In genomic region chr7:129101746-129102145, GRCh38 we compare ENCODE assay signal across 23 cellular contexts. TPM values are rescaled to one million over a fixed set of nuclear protein-coding genes. Genes with fewer than 3 reads are reported as not detected.
A peak's percentile ranks its signal among the peaks of the same experiment; 100 is the strongest.
DNase-seq lines count a peak whose midpoint lies in the region; ATAC-seq and TF ChIP-seq lines count a peak whose summit lies in the region.
"Had no signal": no experiment of that assay in that cellular context is flagged by ENCODE, and none has a peak within 500 bp of the region (broad histone marks: within the 10 kb centered on the region; RNA-seq: fewer than 3 reads in every experiment).

No MANE protein-coding gene starts in this region.

- H3K4me1 ChIP-seq in A673 (ENCODE audit: insufficient read depth, low read length, poor library complexity, severe bottlenecking): peaks cover 18% of the 10 kb centered on the region
- H3K4me1 ChIP-seq: foreskin keratinocyte, HAP-1, lower lobe of right lung, tibial artery had no signal

- no peaks in the 10 kb centered on the region for H3K36me3 Mint-ChIP-seq in nephron (ENCODE audit: low read depth)
- no peaks in the 10 kb centered on the region for H3K36me3 Mint-ChIP-seq in activated T-cell treated with anti-CD3 and anti-CD28 coated beads, Interleukin-2, amount 50 U/mL, for 4 hours (ENCODE audit: insufficient read depth)

- peaks cover 50% of the 10 kb centered on the region for H3K4me1 Mint-ChIP-seq in nephron
- H3K4me1 Mint-ChIP-seq in activated T-cell treated with anti-CD3 and anti-CD28 coated beads, Interleukin-2, amount 50 U/mL, for 4 hours (ENCODE audit: low read depth): no peaks in the 10 kb centered on the region

- H3K4me3 Mint-ChIP-seq in nephron: no peak overlapping the region
- no peak overlapping the region for H3K4me3 Mint-ChIP-seq in activated T-cell treated with anti-CD3 and anti-CD28 coated beads, Interleukin-2, amount 50 U/mL, for 4 hours
- H3K4me3 Mint-ChIP-seq: activated B cell treated with CpG ODN at 0.5 μM for 24 hours; dendritic cell treated with granulocyte-macrophage colony-stimulating factor and Interleukin-4, amounts not matched to agents 40 ng/mL and 50 ng/mL, for 4 days had no signal

- DNase-seq in A673 (ENCODE audit: low spot score): peak; percentile 86
- DNase-seq in NB4 (ENCODE audit: low read depth): peak; percentile 30
- peak; percentile 53 for DNase-seq in fibroblast of gingiva (ENCODE audit: low read depth)
- DNase-seq in RKO (ENCODE audit: low spot score): no peak
- no peak for DNase-seq in MV-4-11 (lab: John Stamatoyannopoulos, UW)
- DNase-seq in activated T-cell treated with anti-CD3 and anti-CD28 coated beads, Interleukin-2, amount 50 U/mL, for 4 hours: no peak
- DNase-seq: 8988T; activated B cell treated with CpG ODN at 0.5 μM for 24 hours; activated naive CD4-positive, alpha-beta T cell; activated T-cell treated with anti-CD3 and anti-CD28 coated beads, Interleukin-2, amount 50 U/mL, for 1 hour; foreskin keratinocyte; hypothalamus; IMR-90; lower lobe of right lung; NCI-H1417 treated with DMSO at 0.1 percent for 48 hours; stimulated activated CD4-positive, alpha-beta T cell treated with anti-CD3 and anti-CD28 coated beads, Interleukin-2, amount 100 ng/mL, for 48 hours; stimulated activated naive CD8-positive, alpha-beta T cell treated with anti-CD3 and anti-CD28 coated beads, Interleukin-15, Interleukin-2, amounts not matched to agents 100 U/mL and 50 U/mL, for 24 hours; tibial artery had no signal

- CTCF ChIA-PET in A673 (lab: Charles Lee): interaction anchor here (1.3 kb wide), 1 partner anchor 10 kb away, joined by 5 read pairs; no protein-coding TSS in a partner anchor

- TF ChIP-seq CTCF in A673 (conservative IDR thresholded peaks at IDR 0.05; ENCODE audit: low read depth, low read length): no peak
- TF ChIP-seq CTCF in NB4 (IDR thresholded peaks at IDR 0.05; ENCODE audit: low read depth, low read length): no peak
- no peak for TF ChIP-seq CTCF in nephron (IDR thresholded peaks at IDR 0.05; ENCODE audit: unreplicated experiment in 3 of 3)

- POLR2A ChIA-PET in A673 (lab: Charles Lee; ENCODE audit: low non-redundant PET): no interaction called here

- H3K27ac ChIP-seq in A673 (ENCODE audit: low read depth, low read length, poor library complexity, severe bottlenecking): no peak overlapping the region
- H3K27ac ChIP-seq: foreskin keratinocyte, lower lobe of right lung, tibial artery had no signal

- no peak for TF ChIP-seq POLR2A in NB4 (IDR thresholded peaks at IDR 0.05; ENCODE audit: extremely low read depth, insufficient read length)

- H3K27me3 Mint-ChIP-seq in nephron (ENCODE audit: low read depth): peaks cover 3% of the 10 kb centered on the region
- no peaks in the 10 kb centered on the region for H3K27me3 Mint-ChIP-seq in activated T-cell treated with anti-CD3 and anti-CD28 coated beads, Interleukin-2, amount 50 U/mL, for 4 hours (ENCODE audit: low read depth)
- H3K27me3 Mint-ChIP-seq: activated B cell treated with CpG ODN at 0.5 μM for 24 hours; dendritic cell treated with granulocyte-macrophage colony-stimulating factor and Interleukin-4, amounts not matched to agents 40 ng/mL and 50 ng/mL, for 4 days had no signal

- no peaks in the 10 kb centered on the region for H3K27me3 ChIP-seq in A673 (replicated peaks; ENCODE audit: insufficient read depth, low read depth, low read length, poor library complexity)
- H3K27me3 ChIP-seq: tibial artery had no signal

- peak overlapping the region; percentile 94 to 97 (median 96) for H3K27ac Mint-ChIP-seq in nephron

- H3K4me3 ChIP-seq in A673 (ENCODE audit: low read depth, low read length, poor library complexity, severe bottlenecking): no peak overlapping the region
- no peak overlapping the region for H3K4me3 ChIP-seq in NB4 (ENCODE audit: low read depth, low read length)
- H3K4me3 ChIP-seq: HAP-1, lower lobe of right lung, tibial artery had no signal

- no peaks in the 10 kb centered on the region for H3K9me3 Mint-ChIP-seq in nephron
- H3K9me3 Mint-ChIP-seq in activated T-cell treated with anti-CD3 and anti-CD28 coated beads, Interleukin-2, amount 50 U/mL, for 4 hours: no peaks in the 10 kb centered on the region
- H3K9me3 Mint-ChIP-seq: activated B cell treated with CpG ODN at 0.5 μM for 24 hours; dendritic cell treated with granulocyte-macrophage colony-stimulating factor and Interleukin-4, amounts not matched to agents 40 ng/mL and 50 ng/mL, for 4 days had no signal

- BruUV-seq in A673 (replicated peaks; lab: Mats Ljungman, UMichigan): no TSS peak

- intact Hi-C loops in A673 (cut with micrococcal nuclease; ENCODE audit: unreplicated experiment): no loop called here

- H3K9me3 ChIP-seq in A673 (ENCODE audit: low read depth, low read length, poor library complexity, severe bottlenecking): no peaks in the 10 kb centered on the region
- H3K9me3 ChIP-seq: HAP-1, lower lobe of right lung, tibial artery had no signal

- no peaks in the 10 kb centered on the region for H3K36me3 ChIP-seq in A673 (ENCODE audit: insufficient read depth, low read length, poor library complexity, severe bottlenecking)
- H3K36me3 ChIP-seq: HAP-1, lower lobe of right lung, tibial artery had no signal

- ATAC-seq in GM19328 (IDR thresholded peaks at IDR 0.05; ENCODE audit: unreplicated experiment): no peak
- no peak for ATAC-seq in activated T-cell treated with anti-CD3 and anti-CD28 coated beads, Interleukin-2, amount 50 U/mL, for 4 hours
- ATAC-seq: foreskin keratinocyte; lower lobe of right lung; stimulated activated naive CD8-positive, alpha-beta T cell treated with anti-CD3 and anti-CD28 coated beads, Interleukin-15, Interleukin-2, amounts not matched to agents 100 U/mL and 50 U/mL, for 24 hours had no signal

RNA-seq across cellular contexts. Expression of gene TSPAN33, which starts 42.8 kb away (rescaled TPM):
- total RNA-seq in A673 (2021): 1.6 and 3.5 TPM in 2 replicates
- 10 to 100 TPM in 1 of 3 donors, 1 to 10 TPM in 2; 6.2 to 10.6 (median 9.4) TPM for total RNA-seq in activated T-cell treated with anti-CD3 and anti-CD28 coated beads, Interleukin-2, amount 50 U/mL, for 4 hours
- total RNA-seq: endothelial cell of umbilical vein had no signal

RNA-seq across cellular contexts. Expression of gene TNPO3, which starts 46.8 kb away (rescaled TPM):
- total RNA-seq in A673 (2021): 72.7 and 77.8 TPM in 2 replicates
- 10 to 100 TPM; 71.4 to 73.9 (median 72.0) TPM for total RNA-seq in activated T-cell treated with anti-CD3 and anti-CD28 coated beads, Interleukin-2, amount 50 U/mL, for 4 hours

Comparison
In these comparisons a context has a peak if more than half of its experiments do, and no peak if none do; other contexts are left out.
1. DNase-seq: peak in A673 (single experiment), NB4 (single experiment) and fibroblast of gingiva (single experiment); none in RKO (single experiment), MV-4-11 (single experiment) and activated T-cell treated with anti-CD3 and anti-CD28 coated beads, Interleukin-2, amount 50 U/mL, for 4 hours (single experiment).